ENCODE assay signal across 8 cellular contexts in the genomic region with DNA sequence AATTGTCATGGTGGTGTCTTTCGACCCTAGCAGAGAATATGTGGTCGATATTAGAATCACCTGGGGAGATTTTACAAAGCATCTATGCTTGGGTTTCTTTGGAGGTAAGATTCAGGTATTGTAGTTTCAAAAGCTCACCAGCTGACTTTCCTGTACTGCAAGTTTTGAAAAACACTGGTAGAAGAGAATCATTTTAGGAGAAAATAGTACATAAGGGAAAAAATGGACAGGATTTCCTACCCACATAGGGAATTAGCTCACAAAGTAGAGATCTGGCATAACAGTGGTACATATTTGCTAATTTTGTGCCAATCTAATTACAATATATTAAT. TPM values are rescaled to one million over a fixed set of nuclear protein-coding genes. Genes with fewer than 3 reads are reported as not detected.
DNase-seq lines count a peak whose midpoint lies in the region; ATAC-seq and TF ChIP-seq lines count a peak whose summit lies in the region.

No MANE protein-coding gene starts in this region.

- no peaks in the 10 kb centered on the region for H3K36me3 ChIP-seq in colonic mucosa

- H3K9me3 Mint-ChIP-seq in osteocyte (ENCODE audit: unreplicated experiment) = no peaks in the 10 kb centered on the region

- no peaks in the 10 kb centered on the region for H3K9me3 ChIP-seq in colonic mucosa

- H3K4me3 Mint-ChIP-seq in osteocyte (ENCODE audit: unreplicated experiment) = peak overlapping the region; percentile 91

- DNase-seq in KG1 (lab: John Stamatoyannopoulos, UW) (peak; percentile 58), colonic mucosa (no peak), osteocyte (ENCODE audit: extremely low spot score, unreplicated experiment) (no peak), GM19240 (ENCODE audit: insufficient read length, low spot score) (no peak), erythroblast (lab: John Stamatoyannopoulos, UW) (no peak)

- no peak for TF ChIP-seq CTCF in colonic mucosa (IDR thresholded peaks at IDR 0.05)
- TF ChIP-seq CTCF in osteocyte (IDR thresholded peaks at IDR 0.05) = no peak

- H3K27me3 Mint-ChIP-seq in osteocyte (ENCODE audit: unreplicated experiment) = no peaks in the 10 kb centered on the region

- H3K36me3 Mint-ChIP-seq in osteocyte (ENCODE audit: unreplicated experiment) = no peaks in the 10 kb centered on the region

- intact Hi-C loops in colonic mucosa (cut with DNase I) = no loop called here

- peak overlapping the region; percentile 72 for H3K4me3 ChIP-seq in GM08714 (ENCODE audit: low read length)
- peak overlapping the region; percentile 41 for H3K4me3 ChIP-seq in colonic mucosa

- peaks cover 16% of the 10 kb centered on the region for H3K4me1 Mint-ChIP-seq in osteocyte (ENCODE audit: unreplicated experiment)

- no peak overlapping the region for H3K9ac ChIP-seq in colonic mucosa (ENCODE audit: low read depth in 2 of 2, low read length in 2 of 2)

- no peak for ATAC-seq in HG02973 (IDR thresholded peaks at IDR 0.05; ENCODE audit: unreplicated experiment)
- ATAC-seq in GM21423 (IDR thresholded peaks at IDR 0.05; ENCODE audit: unreplicated experiment) = no peak

- peak overlapping the region; percentile 89 for H3K27ac Mint-ChIP-seq in osteocyte (ENCODE audit: unreplicated experiment)

- no peaks in the 10 kb centered on the region for H3K27me3 ChIP-seq in colonic mucosa

- H3K4me1 ChIP-seq in colonic mucosa = peaks cover 4% of the 10 kb centered on the region

- no peak overlapping the region for H3K27ac ChIP-seq in colonic mucosa

- TF ChIP-seq POLR2A in erythroblast (IDR thresholded peaks at IDR 0.05; ENCODE audit: low read length) = no peak

RNA-seq across cellular contexts. Expression of a gene that starts 27.4 kb away (rescaled TPM):
- total RNA-seq in colonic mucosa (10 to 100 TPM; 15.9 to 17.9 TPM), osteocyte (13.1 and 13.9 TPM in 2 replicates)

RNA-seq across cellular contexts. Expression of a gene that starts 31.2 kb away (rescaled TPM):
- total RNA-seq in colonic mucosa (10 to 100 TPM; 40.6 to 56.0 TPM), osteocyte (45.0 and 49.2 TPM in 2 replicates)
